8 cellular contexts compared by ENCODE assay signal in the genomic region with DNA sequence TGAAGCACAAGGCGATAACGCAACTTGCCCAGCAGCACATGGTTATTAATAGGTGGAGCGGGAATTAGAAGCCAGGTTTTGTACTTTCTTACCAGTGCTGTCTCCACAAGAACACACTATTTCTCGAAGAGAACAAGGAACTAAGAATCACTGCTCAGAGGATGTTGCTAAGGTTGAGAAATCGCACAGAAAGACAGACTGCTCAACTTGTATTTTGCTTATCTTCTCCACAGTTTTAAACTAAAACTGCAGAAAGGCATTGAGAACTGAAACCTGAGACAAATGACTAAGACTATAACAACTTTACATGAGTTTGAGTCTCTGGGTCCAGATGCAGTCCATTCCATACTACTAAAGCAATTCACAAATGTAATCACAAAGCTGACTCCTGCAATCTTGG.
A peak's percentile ranks its signal among the peaks of the same experiment; 100 is the strongest.
DNase-seq lines count a peak whose midpoint lies in the region; ATAC-seq and TF ChIP-seq lines count a peak whose summit lies in the region.

No MANE protein-coding gene starts in this region.

- H3K4me3 Mint-ChIP-seq in nephron progenitor cell = peak overlapping the region; percentile 1

- peaks cover 3% of the 10 kb centered on the region for H3K9me3 Mint-ChIP-seq in nephron progenitor cell

- DNase-seq in RWPE2 (ENCODE audit: low spot score) = no peak
- no peak for DNase-seq in nephron progenitor cell
- no peak for DNase-seq in NCI-H1930 (lab: John Stamatoyannopoulos, UW)
- DNase-seq in T-helper 9 cell = no peak
- no peak for DNase-seq in NCI-H187 (lab: John Stamatoyannopoulos, UW)
- DNase-seq in DMS114 treated with DMSO at 0.1 percent for 48 hours (lab: John Stamatoyannopoulos, UW; ENCODE audit: unreplicated experiment) = no peak

- peaks cover 10% of the 10 kb centered on the region for H3K4me1 ChIP-seq in RWPE2 (ENCODE audit: insufficient read depth, poor library complexity, severe bottlenecking)

- peaks cover 48% of the 10 kb centered on the region for H3K36me3 Mint-ChIP-seq in nephron progenitor cell (ENCODE audit: low read depth)

- H3K27ac ChIP-seq in RWPE2 (ENCODE audit: poor library complexity, severe bottlenecking) = no peak overlapping the region

- TF ChIP-seq CTCF in RWPE2 (IDR thresholded peaks at IDR 0.05; ENCODE audit: poor library complexity, severe bottlenecking) (no peak), nephron progenitor cell (IDR thresholded peaks at IDR 0.05) (no peak)

- H3K27ac Mint-ChIP-seq in nephron progenitor cell = peak overlapping the region; percentile 16

- peak; percentile 68 for ATAC-seq in GM18520 (IDR thresholded peaks at IDR 0.05; ENCODE audit: unreplicated experiment)
- peak; percentile 80 for ATAC-seq in HG02571 (IDR thresholded peaks at IDR 0.05; ENCODE audit: unreplicated experiment)
- peak; percentile 29; the same call in 1 of the 3 replicates for ATAC-seq in RWPE2 (ENCODE audit: low read depth)

- H3K9me3 ChIP-seq in RWPE2 (ENCODE audit: severe bottlenecking) = no peaks in the 10 kb centered on the region

- peaks cover 36% of the 10 kb centered on the region for H3K36me3 ChIP-seq in RWPE2 (ENCODE audit: low read depth)

- H3K4me1 Mint-ChIP-seq in nephron progenitor cell = peaks cover 76% of the 10 kb centered on the region

- no peaks in the 10 kb centered on the region for H3K27me3 ChIP-seq in RWPE2 (ENCODE audit: insufficient read depth, poor library complexity, severe bottlenecking)

- no peak overlapping the region for H3K4me3 ChIP-seq in RWPE2 (ENCODE audit: severe bottlenecking)

- H3K27me3 Mint-ChIP-seq in nephron progenitor cell (ENCODE audit: low read depth, poor library complexity) = no peaks in the 10 kb centered on the region

Comparison
In these comparisons a context has a peak if more than half of its experiments do, and no peak if none do; other contexts are left out.
1. ATAC-seq: peak in every context shown above with its lines; median percentile 80 in HG02571; 68 in GM18520; 29 in RWPE2.